ENCODE assay signal across 10 cellular contexts in the genomic region with DNA sequence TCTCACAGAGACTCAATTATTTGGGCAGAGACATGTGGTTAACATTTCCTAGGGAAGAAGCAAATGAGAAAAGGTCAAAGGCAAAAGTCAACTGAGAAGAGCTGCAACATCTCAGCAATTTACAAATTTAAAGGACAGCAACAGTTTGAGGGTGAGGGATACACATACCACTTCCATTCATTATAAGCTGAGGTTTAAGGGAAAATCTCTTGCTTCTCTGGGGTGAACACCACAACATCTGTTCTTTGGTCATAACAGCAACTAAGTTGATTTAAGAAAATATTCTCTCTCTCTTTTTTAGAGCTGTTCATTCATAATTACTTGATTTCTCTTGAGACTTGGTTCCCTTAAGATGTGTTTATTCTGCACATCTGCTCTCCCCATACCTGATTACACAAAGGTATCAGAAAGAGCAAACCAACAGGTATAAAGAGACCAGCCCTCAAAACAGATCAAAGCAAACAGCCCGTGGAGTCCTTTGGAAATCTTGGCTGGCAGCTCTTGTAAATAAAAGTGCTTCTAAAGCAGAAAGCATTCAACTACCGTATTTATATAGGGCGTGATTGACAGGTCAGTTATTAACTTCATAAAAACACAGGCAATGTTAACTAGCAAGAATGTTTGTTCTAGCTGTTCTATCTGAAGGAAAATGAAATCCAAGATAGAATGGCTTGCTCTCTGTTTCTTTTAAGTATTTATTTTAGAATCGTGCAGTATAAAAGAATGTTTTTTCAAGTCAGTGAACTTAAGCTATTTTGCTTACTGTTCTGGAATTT.
DNase-seq lines count a peak whose midpoint lies in the region; ATAC-seq and TF ChIP-seq lines count a peak whose summit lies in the region.
"Had no signal": no experiment of that assay in that cellular context is flagged by ENCODE, and none has a peak within 500 bp of the region (broad histone marks: within the 10 kb centered on the region; RNA-seq: fewer than 3 reads in every experiment).

No MANE protein-coding gene starts in this region.

- H3K36me3 Mint-ChIP-seq in MCF 10A (ENCODE audit: insufficient read depth, unreplicated experiment), result peaks cover 5% of the 10 kb centered on the region

- BruUV-seq in MCF 10A (replicated peaks; lab: Mats Ljungman, UMichigan), result no TSS peak
- no TSS peak for BruUV-seq in mammary epithelial cell (replicated peaks; lab: Mats Ljungman, UMichigan)

- H3K4me1 ChIP-seq in mammary epithelial cell (ENCODE audit: insufficient read depth, low read length) (peaks cover 52% of the 10 kb centered on the region), adipocyte (ENCODE audit: control insufficient read depth, insufficient read depth, low read length) (peaks cover 90% of the 10 kb centered on the region), lower lobe of right lung (peaks cover 70% of the 10 kb centered on the region), vagina (peaks cover 72% of the 10 kb centered on the region)

- H3K4me2 ChIP-seq in mammary epithelial cell (ENCODE audit: insufficient read depth, low read depth, low read length), result no peak overlapping the region

- in situ Hi-C loops in mammary epithelial cell (cut with MboI; ENCODE audit: low sequenced_read_pairs in 2 of 2), result no loop called here

- H3K27ac ChIP-seq in mammary epithelial cell (ENCODE audit: insufficient read depth, low read depth, low read length) (no peak overlapping the region), lower lobe of right lung (peak overlapping the region; percentile 15), vagina (peak overlapping the region; percentile 58)
- H3K27ac ChIP-seq: GM23248 had no signal

- H2AFZ ChIP-seq in mammary epithelial cell (ENCODE audit: low read depth, low read length), result no peak overlapping the region
- H2AFZ ChIP-seq: GM23248 had no signal

- H3K27me3 ChIP-seq in mammary epithelial cell (ENCODE audit: insufficient read depth, low read length) (no peaks in the 10 kb centered on the region), adipocyte (replicated peaks; ENCODE audit: control insufficient read depth, insufficient read depth, low read length) (no peaks in the 10 kb centered on the region), lower lobe of right lung (ENCODE audit: low read depth) (no peaks in the 10 kb centered on the region), vagina (no peaks in the 10 kb centered on the region)

- no peak for DNase-seq in MCF 10A (ENCODE audit: unreplicated experiment)
- DNase-seq in mammary epithelial cell, result no peak
- peak; percentile 75 for DNase-seq in adipocyte (ENCODE audit: low read depth)
- DNase-seq in lower lobe of right lung, result no peak
- DNase-seq in vagina (ENCODE audit: extremely low spot score in 2 of 2), result no peak
- no peak for DNase-seq in NCI-H1694 (lab: John Stamatoyannopoulos, UW)
- no peak for DNase-seq in COLO668 (lab: John Stamatoyannopoulos, UW; ENCODE audit: unreplicated experiment)
- DNase-seq: GM23248 had no signal

- H3K4me3 ChIP-seq in mammary epithelial cell (replicated peaks in 1 of 3; ENCODE audit: insufficient read depth in 1 of 3, low read depth in 2 of 3, low read length in 3 of 3) (no peak overlapping the region), adipocyte (ENCODE audit: low read length) (no peak overlapping the region), lower lobe of right lung (no peak overlapping the region), vagina (no peak overlapping the region)
- H3K4me3 ChIP-seq: GM23248 had no signal

- CTCF ChIA-PET in MCF 10A (lab: Yijun Ruan, JAX) (interaction anchor here (0.9 to 1.6 kb wide), 6 partner anchors 15 to 516 kb away, joined by 3 to 12 read pairs (median 4); no protein-coding TSS in a partner anchor), mammary epithelial cell (lab: Charles Lee; ENCODE audit: low non-redundant PET) (interaction anchor here (0.5 kb wide), 1 partner anchor 14 kb away, joined by 7 read pairs; no protein-coding TSS in a partner anchor)

- H3K4me3 Mint-ChIP-seq in MCF 10A (ENCODE audit: unreplicated experiment), result no peak overlapping the region
- H3K4me3 Mint-ChIP-seq: activated naive CD8-positive, alpha-beta T cell had no signal

- H3K9ac ChIP-seq in mammary epithelial cell (ENCODE audit: insufficient read depth, low read length) (no peak overlapping the region), adipocyte (ENCODE audit: low read length) (peak overlapping the region; percentile 23)
- H3K9ac ChIP-seq: GM23248 had no signal

- 99% methylated on average over 4 of the region's 4 CpGs for WGBS in mammary epithelial cell (ENCODE audit: low coverage, missing lambda C conversion rate)

- no peaks in the 10 kb centered on the region for H3K79me2 ChIP-seq in mammary epithelial cell (ENCODE audit: insufficient read depth, low read length)

- dilution Hi-C loops in mammary epithelial cell (cut with HindIII; ENCODE audit: low sequenced_read_pairs), result no loop called here

- ATAC-seq in lower lobe of right lung, result peak; percentile 51 to 87
- no peak for ATAC-seq in HG02981 (IDR thresholded peaks at IDR 0.05; ENCODE audit: unreplicated experiment)

- no peaks in the 10 kb centered on the region for H4K20me1 ChIP-seq in mammary epithelial cell (ENCODE audit: insufficient read depth, low read length)

- intact Hi-C loops in MCF 10A (cut with micrococcal nuclease), result no loop called here
- intact Hi-C loops in mammary epithelial cell (cut with micrococcal nuclease), result no loop called here
- intact Hi-C loops in lower lobe of right lung (cut with DNase I), result no loop called here
- intact Hi-C loops in vagina (cut with DNase I), result loop anchor here (10.0 kb wide), 1 partner anchor 128 kb away; no protein-coding TSS in a partner anchor

- POLR2A ChIA-PET in MCF 10A (lab: Yijun Ruan, JAX), result interaction anchor here (0.6 to 3.4 kb wide), 16 partner anchors 8 to 488 kb away, joined by 3 to 41 read pairs (median 5); a partner anchor contains a TSS

- no peaks in the 10 kb centered on the region for H3K27me3 Mint-ChIP-seq in MCF 10A (ENCODE audit: insufficient read depth, unreplicated experiment)
- H3K27me3 Mint-ChIP-seq: activated naive CD8-positive, alpha-beta T cell had no signal

- TF ChIP-seq CTCF in MCF 10A (IDR thresholded peaks at IDR 0.05; ENCODE audit: unreplicated experiment) (no peak), mammary epithelial cell (conservative IDR thresholded peaks at IDR 0.05 in 1 of 2, IDR thresholded peaks at IDR 0.05 in 1 of 2; ENCODE audit: extremely low read depth in 1 of 2, insufficient read depth in 1 of 2, low read depth in 1 of 2, low read length in 2 of 2) (no peak), lower lobe of right lung (IDR thresholded peaks at IDR 0.05) (no peak), vagina (IDR thresholded peaks at IDR 0.05) (no peak)

- H3K9me3 ChIP-seq in mammary epithelial cell (replicated peaks; ENCODE audit: insufficient read depth, low read length) (no peaks in the 10 kb centered on the region), adipocyte (ENCODE audit: control insufficient read depth, low read length) (no peaks in the 10 kb centered on the region), lower lobe of right lung (no peaks in the 10 kb centered on the region), vagina (no peaks in the 10 kb centered on the region)

- peak overlapping the region; percentile 95 for H3K27ac Mint-ChIP-seq in MCF 10A (ENCODE audit: low read depth, unreplicated experiment)
- H3K27ac Mint-ChIP-seq: activated naive CD8-positive, alpha-beta T cell had no signal

- H3K36me3 ChIP-seq in mammary epithelial cell (ENCODE audit: insufficient read depth, low read length) (no peaks in the 10 kb centered on the region), adipocyte (ENCODE audit: control insufficient read depth, insufficient read depth, low read length, severe bottlenecking) (no peaks in the 10 kb centered on the region), lower lobe of right lung (no peaks in the 10 kb centered on the region), vagina (no peaks in the 10 kb centered on the region)

- H3K9me3 Mint-ChIP-seq in MCF 10A (ENCODE audit: unreplicated experiment), result peaks cover 11% of the 10 kb centered on the region

- TF ChIP-seq POLR2A in vagina (IDR thresholded peaks at IDR 0.05), result no peak

- H3K4me1 Mint-ChIP-seq in MCF 10A (ENCODE audit: insufficient read depth, unreplicated experiment), result peaks cover 57% of the 10 kb centered on the region
